10 cellular contexts compared by ENCODE assay signal in the genomic region with DNA sequence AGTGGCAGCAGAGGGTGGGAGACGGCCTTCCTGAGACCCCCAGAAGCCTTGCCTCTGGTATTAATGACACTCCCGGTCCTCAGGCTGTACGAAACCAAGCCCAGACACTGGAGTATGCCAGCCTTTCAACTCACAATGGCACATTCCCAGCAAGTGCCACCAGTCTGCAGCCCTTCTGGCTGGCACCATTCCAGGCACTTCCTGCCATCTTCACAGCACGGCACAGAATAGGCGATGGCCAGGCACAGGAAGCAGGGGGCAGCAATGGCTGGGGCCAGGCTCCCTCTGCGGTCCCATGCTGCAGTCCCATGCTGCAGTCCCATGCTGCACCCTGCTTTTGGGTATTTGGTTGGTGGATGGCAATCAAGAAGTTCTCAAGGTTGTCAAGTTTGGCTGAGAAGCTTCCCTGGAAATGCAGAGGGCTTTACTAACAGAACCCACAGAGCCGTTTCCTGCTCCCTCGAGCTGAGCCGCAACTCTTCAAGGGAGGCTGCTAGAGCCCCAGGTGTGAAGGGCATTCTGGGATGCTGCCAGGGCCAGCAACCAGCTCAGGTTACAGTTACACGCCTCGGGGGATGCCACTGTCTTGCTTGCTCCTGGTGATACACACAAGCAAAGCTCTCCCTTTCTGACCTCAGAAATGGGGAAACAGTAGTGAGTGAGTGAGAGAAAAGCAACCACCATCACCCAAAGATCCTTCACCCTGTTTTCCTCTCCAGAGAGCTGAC. TPM values are rescaled to one million over a fixed set of nuclear protein-coding genes. Genes with fewer than 3 reads are reported as not detected.
DNase-seq lines count a peak whose midpoint lies in the region; ATAC-seq and TF ChIP-seq lines count a peak whose summit lies in the region.
"Had no signal": no experiment of that assay in that cellular context is flagged by ENCODE, and none has a peak within 500 bp of the region (broad histone marks: within the 10 kb centered on the region; RNA-seq: fewer than 3 reads in every experiment).

No MANE protein-coding gene starts in this region.

- ATAC-seq in heart left ventricle: peak in 3 of 4 donors; percentile 38 to 47 (median 46)
- no peak for ATAC-seq in effector memory CD8-positive, alpha-beta T cell (replicated peaks)
- ATAC-seq in GM18873 (IDR thresholded peaks at IDR 0.05; ENCODE audit: low FRiP score, unreplicated experiment): no peak

- DNase-seq in NT2/D1 (ENCODE audit: low read depth, low spot score) (no peak), heart left ventricle (peak in 2 of 5 donors; percentile 67), amniotic stem cell (lab: John Stamatoyannopoulos, UW) (no peak)
- no peak for DNase-seq in stimulated activated CD8-positive, alpha-beta memory T cell treated with anti-CD3 and anti-CD28 coated beads, Interleukin-4, amount 100 ng/mL, for 48 hours
- DNase-seq in effector memory CD8-positive, alpha-beta T cell: no peak
- DNase-seq: lower lobe of right lung had no signal

- H3K4me3 ChIP-seq in BLaER1: no peak overlapping the region
- no peak overlapping the region for H3K4me3 ChIP-seq in KMS-11 (IDR thresholded peaks at IDR 0.05; ENCODE audit: insufficient read depth, low read depth, low read length)
- H3K4me3 ChIP-seq in NT2/D1 (ENCODE audit: insufficient read length, low read depth): no peak overlapping the region
- no peak overlapping the region for H3K4me3 ChIP-seq in heart left ventricle
- H3K4me3 ChIP-seq: lower lobe of right lung, SJSA1 had no signal

- H3K36me3 Mint-ChIP-seq in effector memory CD8-positive, alpha-beta T cell (ENCODE audit: insufficient read depth): peaks cover 4% of the 10 kb centered on the region

- H2AFZ ChIP-seq in KMS-11 (ENCODE audit: low read depth): peak overlapping the region; percentile 56; the same call in 1 of the 2 replicates

- no peaks in the 10 kb centered on the region for H4K20me1 ChIP-seq in BLaER1
- H4K20me1 ChIP-seq in KMS-11 (ENCODE audit: insufficient read depth): no peaks in the 10 kb centered on the region

- peaks cover 8 to 26% of the 10 kb centered on the region in 2 donors for H3K27me3 Mint-ChIP-seq in effector memory CD8-positive, alpha-beta T cell

- peaks cover 18 to 19% of the 10 kb centered on the region in 2 donors for H3K4me1 Mint-ChIP-seq in effector memory CD8-positive, alpha-beta T cell (ENCODE audit: low read depth in 2 of 2)

- no peaks in the 10 kb centered on the region for H3K79me2 ChIP-seq in KMS-11 (ENCODE audit: insufficient read depth, low read depth)

- peaks cover 59% of the 10 kb centered on the region for H3K4me1 ChIP-seq in BLaER1
- peaks cover 27% of the 10 kb centered on the region for H3K4me1 ChIP-seq in KMS-11 (ENCODE audit: low read depth, poor library complexity, severe bottlenecking)
- H3K4me1 ChIP-seq in NT2/D1 (ENCODE audit: insufficient read depth, insufficient read length): peaks cover 63% of the 10 kb centered on the region
- H3K4me1 ChIP-seq in heart left ventricle: peaks cover 0 to 17% (median 0%) of the 10 kb centered on the region in 12 donors

- H3K27ac ChIP-seq in BLaER1: peak overlapping the region; percentile 55
- H3K27ac ChIP-seq in KMS-11: peak overlapping the region; percentile 44
- no peak overlapping the region for H3K27ac ChIP-seq in heart left ventricle
- H3K27ac ChIP-seq: lower lobe of right lung, SJSA1 had no signal

- intact Hi-C loops in heart left ventricle (cut with DNase I): loop anchor here in 3 of 10 donors (5.0 kb wide), 2 partner anchors 183 to 188 kb away; no protein-coding TSS in a partner anchor

- H3K27ac Mint-ChIP-seq in effector memory CD8-positive, alpha-beta T cell: peak overlapping the region in 1 of 2 donors; percentile 66

- H3K27me3 ChIP-seq in BLaER1 (peaks cover 2% of the 10 kb centered on the region), KMS-11 (ENCODE audit: insufficient read depth, low read depth) (no peaks in the 10 kb centered on the region), NT2/D1 (ENCODE audit: insufficient read depth, insufficient read length) (no peaks in the 10 kb centered on the region), heart left ventricle (no peaks in the 10 kb centered on the region)
- H3K27me3 ChIP-seq: SJSA1 had no signal

- no peak for TF ChIP-seq POLR2A in heart left ventricle (IDR thresholded peaks at IDR 0.05)

- H3K4me3 Mint-ChIP-seq in effector memory CD8-positive, alpha-beta T cell: no peak overlapping the region

- no peak for TF ChIP-seq CTCF in KMS-11 (conservative IDR thresholded peaks at IDR 0.05; ENCODE audit: low read depth, low read length)
- TF ChIP-seq CTCF in heart left ventricle (IDR thresholded peaks at IDR 0.05): no peak

- H3K9ac ChIP-seq in BLaER1 (peak overlapping the region; percentile 41; the same call in 1 of the 2 replicates), KMS-11 (peak overlapping the region; percentile 13; the same call in 1 of the 2 replicates), NT2/D1 (ENCODE audit: insufficient read length, low read depth) (peak overlapping the region; percentile 14)

- H3K36me3 ChIP-seq in BLaER1 (no peaks in the 10 kb centered on the region), KMS-11 (ENCODE audit: insufficient read depth) (no peaks in the 10 kb centered on the region), NT2/D1 (ENCODE audit: insufficient read depth, insufficient read length, low read length) (no peaks in the 10 kb centered on the region), heart left ventricle (no peaks in the 10 kb centered on the region)
- H3K36me3 ChIP-seq: lower lobe of right lung, SJSA1 had no signal

- H3K9me3 Mint-ChIP-seq in effector memory CD8-positive, alpha-beta T cell: no peaks in the 10 kb centered on the region

- 59 to 88% (median 65%) methylated on average over 6 to 11 of the region's 11 CpGs for WGBS in heart left ventricle, 4 donors

- H3K4me2 ChIP-seq in BLaER1 (peak overlapping the region; percentile 77), KMS-11 (peak overlapping the region; percentile 83)

- no peaks in the 10 kb centered on the region for H3K9me3 ChIP-seq in BLaER1
- no peaks in the 10 kb centered on the region for H3K9me3 ChIP-seq in NT2/D1 (ENCODE audit: insufficient read depth, low read length)
- H3K9me3 ChIP-seq in heart left ventricle: no peaks in the 10 kb centered on the region
- H3K9me3 ChIP-seq: lower lobe of right lung, SJSA1 had no signal

RNA-seq across cellular contexts. Expression of gene LRFN4, which starts 23.8 kb away (rescaled TPM):
- 10 to 100 TPM in 8 of 9 donors, 1 to 10 TPM in 1; 8.2 to 22.0 (median 14.9) TPM for total RNA-seq in heart left ventricle
- 10 to 100 TPM; 15.4 to 22.1 TPM for polyA plus RNA-seq in heart left ventricle

RNA-seq across cellular contexts. Expression of gene RCE1, which starts 37.4 kb away (rescaled TPM):
- total RNA-seq in heart left ventricle: 1 to 10 TPM; 3.1 to 9.5 (median 5.0) TPM
- 1 to 10 TPM; 2.1 to 8.3 TPM for polyA plus RNA-seq in heart left ventricle

Comparison
In these comparisons a context has a peak if more than half of its experiments do, and no peak if none do; other contexts are left out.
1. H3K27ac ChIP-seq: peak in BLaER1 (single experiment) and KMS-11 (single experiment); none in heart left ventricle (0 of 12).
2. ATAC-seq: peak in heart left ventricle (3 of 4); none in effector memory CD8-positive, alpha-beta T cell (single experiment) and GM18873 (single experiment).
3. Peak in every context shown above with its lines, with median percentiles within 50 percentile points of each other: H3K9ac ChIP-seq.